ENCODE assay signal across 1 cellular context in genomic region chr6:129731396-129731795, GRCh38.
TF ChIP-seq lines count a peak whose summit lies in the region.

No MANE protein-coding gene starts in this region.

TF ChIP-seq in HCT116, 20 proteins besides CTCF, POLR2A, EP300 and RAD21:
- TF ChIP-seq SRF (IDR thresholded peaks at IDR 0.05; ENCODE audit: low read depth) = no peak
- TF ChIP-seq, protein P1, sequence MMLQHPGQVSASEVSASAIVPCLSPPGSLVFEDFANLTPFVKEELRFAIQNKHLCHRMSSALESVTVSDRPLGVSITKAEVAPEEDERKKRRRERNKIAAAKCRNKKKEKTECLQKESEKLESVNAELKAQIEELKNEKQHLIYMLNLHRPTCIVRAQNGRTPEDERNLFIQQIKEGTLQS (IDR thresholded peaks at IDR 0.05) = no peak
TF ChIP-seq in HCT116: peak in this region for 0.
